ENCODE assay signal across 1 cellular context in genomic region chr19:46746281-46746965, GRCh38.
A peak's percentile ranks its signal among the peaks of the same experiment; 100 is the strongest.
TF ChIP-seq lines count a peak whose summit lies in the region.

Gene STRN4 (minus strand): TSS chr19:46746450. CDS start chr19:46746430, 20 bp downstream.

TF ChIP-seq in K562, 482 proteins besides CTCF, POLR2A, EP300 and RAD21 (continued from another document):
- TF ChIP-seq GABPA (tag; conservative IDR thresholded peaks at IDR 0.05; ENCODE audit: low read depth) = no peak
- TF ChIP-seq KLF1 (tag; IDR thresholded peaks at IDR 0.05) = no peak
- TF ChIP-seq CC2D1A (IDR thresholded peaks at IDR 0.05) = no peak
- 0 out of 2 replicates have a peak, but pooled peaks have one; percentile 25 for TF ChIP-seq ZNF511 (CRISPR knock-in tag; IDR thresholded peaks at IDR 0.05)
- no peak for TF ChIP-seq DEAF1 (CRISPR knock-in tag; IDR thresholded peaks at IDR 0.05)
- no peak for TF ChIP-seq MCM5 (IDR thresholded peaks at IDR 0.05; ENCODE audit: low read depth)
- peak; percentile 71; the same call in 1 of the 2 replicates for TF ChIP-seq ZNF197 (CRISPR knock-in tag; IDR thresholded peaks at IDR 0.05; ENCODE audit: low read depth)
- TF ChIP-seq KDM4B (IDR thresholded peaks at IDR 0.05; ENCODE audit: borderline replicate concordance in 2 of 2, low read depth in 1 of 2) = no peak
- no peak for TF ChIP-seq USF2 (CRISPR knock-in tag; IDR thresholded peaks at IDR 0.05)
- no peak for TF ChIP-seq CTCFL (IDR thresholded peaks at IDR 0.05; ENCODE audit: borderline replicate concordance, insufficient read depth, low read depth, low read length, poor library complexity, severe bottlenecking)
- TF ChIP-seq TAF7 (tag; IDR thresholded peaks at IDR 0.05) = no peak
- no peak for TF ChIP-seq ZC3H11A (IDR thresholded peaks at IDR 0.05; ENCODE audit: low read depth, low read length)
- TF ChIP-seq PHF8 (IDR thresholded peaks at IDR 0.05; ENCODE audit: borderline replicate concordance, low read length) = no peak
- no peak for TF ChIP-seq GTF2F1 (IDR thresholded peaks at IDR 0.05; ENCODE audit: low read depth, low read length)
- TF ChIP-seq MYC (IDR thresholded peaks at IDR 0.05; ENCODE audit: low read depth, low read length) = peak; percentile 27; the same call in 1 of the 2 replicates
- TF ChIP-seq MYC (CRISPR knock-in tag; IDR thresholded peaks at IDR 0.05; ENCODE audit: borderline replicate concordance, low read depth) = no peak
- 0 out of 2 replicates have a peak, but pooled peaks have one; percentile 79 for TF ChIP-seq GATAD2B (IDR thresholded peaks at IDR 0.05; ENCODE audit: borderline replicate concordance)
- TF ChIP-seq ELF4 (CRISPR knock-in tag; IDR thresholded peaks at IDR 0.05) = no peak
- no peak for TF ChIP-seq SNAPC5 (CRISPR knock-in tag; IDR thresholded peaks at IDR 0.05)
- 0 out of 2 replicates have a peak, but pooled peaks have one; percentile 15 for TF ChIP-seq KAT7 (CRISPR knock-in tag; IDR thresholded peaks at IDR 0.05; ENCODE audit: borderline replicate concordance)
- TF ChIP-seq MEF2D (tag; conservative IDR thresholded peaks at IDR 0.05; ENCODE audit: low read depth) = no peak
- TF ChIP-seq POLR3A (IDR thresholded peaks at IDR 0.05; ENCODE audit: borderline replicate concordance, extremely low read depth, insufficient read depth, insufficient read length) = no peak
- peak; percentile 60 for TF ChIP-seq POLR2G (IDR thresholded peaks at IDR 0.05; ENCODE audit: low read depth, low read length)
- no peak for TF ChIP-seq NKRF (IDR thresholded peaks at IDR 0.05; ENCODE audit: borderline replicate concordance)
- no peak for TF ChIP-seq FOXO4 (CRISPR knock-in tag; IDR thresholded peaks at IDR 0.05)
- TF ChIP-seq TRIM24 (IDR thresholded peaks at IDR 0.05) = no peak
- TF ChIP-seq KLF13 (tag; IDR thresholded peaks at IDR 0.05; ENCODE audit: borderline replicate concordance, low read depth) = no peak
- TF ChIP-seq ZNF316 (IDR thresholded peaks at IDR 0.05) = no peak
- 0 out of 2 replicates have a peak, but pooled peaks have one; percentile 30 for TF ChIP-seq HDAC2 (IDR thresholded peaks at IDR 0.05)
- TF ChIP-seq HIVEP1 (CRISPR knock-in tag; IDR thresholded peaks at IDR 0.05) = no peak
- TF ChIP-seq TFE3 (CRISPR knock-in tag; IDR thresholded peaks at IDR 0.05) = no peak
- TF ChIP-seq KLF6 (CRISPR knock-in tag; IDR thresholded peaks at IDR 0.05; ENCODE audit: borderline replicate concordance) = no peak
- no peak for TF ChIP-seq TEAD4 (IDR thresholded peaks at IDR 0.05; ENCODE audit: low read length)
- no peak for TF ChIP-seq TEAD4 (CRISPR knock-in tag; IDR thresholded peaks at IDR 0.05; ENCODE audit: borderline replicate concordance)
- TF ChIP-seq ZNF212 (CRISPR knock-in tag; IDR thresholded peaks at IDR 0.05) = no peak
- TF ChIP-seq ETS1 (conservative IDR thresholded peaks at IDR 0.05; ENCODE audit: control insufficient read depth, low read depth, low read length) = peak; percentile 18; the same call in 1 of the 2 replicates
- TF ChIP-seq RHOXF2B (CRISPR knock-in tag; conservative IDR thresholded peaks at IDR 0.05) = no peak
- TF ChIP-seq MAFK (IDR thresholded peaks at IDR 0.05; ENCODE audit: low read length) = no peak
- TF ChIP-seq RBM25 (IDR thresholded peaks at IDR 0.05; ENCODE audit: low read depth, low read length, severe bottlenecking) = no peak
- TF ChIP-seq LEF1 (IDR thresholded peaks at IDR 0.05) = no peak
- TF ChIP-seq ZNF586 (CRISPR knock-in tag; conservative IDR thresholded peaks at IDR 0.05) = no peak
- no peak for TF ChIP-seq TEAD1 (CRISPR knock-in tag; IDR thresholded peaks at IDR 0.05)
- no peak for TF ChIP-seq CHAMP1 (IDR thresholded peaks at IDR 0.05)
- no peak for TF ChIP-seq NFE2L1 (tag; IDR thresholded peaks at IDR 0.05; ENCODE audit: borderline replicate concordance, low read depth)
- TF ChIP-seq ZNF124 (CRISPR knock-in tag; IDR thresholded peaks at IDR 0.05) = no peak
- TF ChIP-seq NONO (IDR thresholded peaks at IDR 0.05; ENCODE audit: low read depth in 2 of 2, low read length in 1 of 2) = 0 out of 4 replicates have a peak, but pooled peaks have one; percentile 3 to 65
- TF ChIP-seq CHD2 (IDR thresholded peaks at IDR 0.05; ENCODE audit: low read depth, low read length) = no peak
- peak; percentile 3 for TF ChIP-seq TAF1 (IDR thresholded peaks at IDR 0.05; ENCODE audit: control insufficient read depth, extremely low read depth, insufficient read depth, low read length, severe bottlenecking)
